In genomic region chr2:126543081-126543480, GRCh38 we compare ENCODE assay signal across 27 cellular contexts.
DNase-seq lines count a peak whose midpoint lies in the region; ATAC-seq, FAIRE-seq and TF ChIP-seq lines count a peak whose summit lies in the region.
"Had no signal": no experiment of that assay in that cellular context is flagged by ENCODE, and none has a peak within 500 bp of the region (broad histone marks: within the 10 kb centered on the region; RNA-seq: fewer than 3 reads in every experiment).

No MANE protein-coding gene starts in this region.

- no peak for ATAC-seq in GM23338
- ATAC-seq in natural killer cell treated with Interleukin-12 subunit alpha and Interleukin-12 subunit beta and Interleukin-15 and Interleukin-18, amount 100 ng/mL, for 72 hours, result no peak
- no peak for ATAC-seq in GM19023 (IDR thresholded peaks at IDR 0.05; ENCODE audit: unreplicated experiment)
- ATAC-seq in GM21786 (IDR thresholded peaks at IDR 0.05; ENCODE audit: unreplicated experiment), result no peak
- ATAC-seq: activated T-helper 17 cell treated with anti-CD3 and anti-CD28 coated beads, Interleukin-2, amount 50 U/mL, for 72 hours; CD8-positive, alpha-beta T cell; left cardiac atrium; stimulated activated naive CD8-positive, alpha-beta T cell treated with anti-CD3 and anti-CD28 coated beads, Interleukin-15, amount 100 ng/mL, for 72 hours had no signal

- peaks cover 19% of the 10 kb centered on the region for H3K9me3 Mint-ChIP-seq in GM23338
- H3K9me3 Mint-ChIP-seq in natural killer cell treated with Interleukin-12 subunit alpha and Interleukin-12 subunit beta and Interleukin-15 and Interleukin-18, amount 100 ng/mL, for 72 hours, result peaks cover 6% of the 10 kb centered on the region

- peak; percentile 27 for DNase-seq in GM23338 (ENCODE audit: low spot score)
- DNase-seq in NB4 (ENCODE audit: low read depth), result peak; percentile 11
- peak; percentile 0 for DNase-seq in fibroblast of the aortic adventitia (ENCODE audit: low read depth)
- no peak for DNase-seq in natural killer cell treated with Interleukin-12 subunit alpha and Interleukin-12 subunit beta and Interleukin-15 and Interleukin-18, amount 100 ng/mL, for 72 hours (ENCODE audit: low spot score)
- no peak for DNase-seq in hypothalamus (lab: John Stamatoyannopoulos, UW)
- DNase-seq: brain microvascular endothelial cell; CD8-positive, alpha-beta T cell; EL; foreskin melanocyte; GOT3; left cardiac atrium; midbrain; NCI-H2029 treated with DMSO at 0.1 percent for 48 hours; NCI-H526 treated with DMSO at 0.1 percent for 48 hours; stimulated activated CD4-positive, alpha-beta T cell treated with anti-CD3 and anti-CD28 coated beads, Interleukin-4, amount 100 ng/mL, for 1 hour; stimulated activated naive CD8-positive, alpha-beta T cell treated with anti-CD3 and anti-CD28 coated beads, Interleukin-15, amount 100 ng/mL, for 72 hours; transverse colon had no signal

- no peaks in the 10 kb centered on the region for H3K79me2 ChIP-seq in GM23338 (replicated peaks; ENCODE audit: insufficient read depth)

- H3F3A ChIP-seq in GM23338 (replicated peaks; ENCODE audit: low read depth), result no peaks in the 10 kb centered on the region

- peaks cover 14% of the 10 kb centered on the region; the same call in 2 of the 3 replicates for H3K36me3 Mint-ChIP-seq in GM23338 (ENCODE audit: low read depth)
- peaks cover 26% of the 10 kb centered on the region for H3K36me3 Mint-ChIP-seq in natural killer cell treated with Interleukin-12 subunit alpha and Interleukin-12 subunit beta and Interleukin-15 and Interleukin-18, amount 100 ng/mL, for 72 hours
- H3K36me3 Mint-ChIP-seq: CD8-positive, alpha-beta T cell had no signal

- no peaks in the 10 kb centered on the region for H3K27me3 Mint-ChIP-seq in GM23338 (ENCODE audit: insufficient read depth, low read depth, poor library complexity)
- peaks cover 8 to 38% of the 10 kb centered on the region in 2 donors for H3K27me3 Mint-ChIP-seq in natural killer cell treated with Interleukin-12 subunit alpha and Interleukin-12 subunit beta and Interleukin-15 and Interleukin-18, amount 100 ng/mL, for 72 hours
- H3K27me3 Mint-ChIP-seq: dendritic cell treated with granulocyte-macrophage colony-stimulating factor and Interleukin-4, amounts not matched to agents 40 ng/mL and 50 ng/mL, for 4 days; stimulated activated naive CD8-positive, alpha-beta T cell treated with anti-CD3 and anti-CD28 coated beads, Interleukin-15, amount 100 ng/mL, for 72 hours had no signal

- no peaks in the 10 kb centered on the region for H4K20me1 ChIP-seq in GM23338 (replicated peaks; ENCODE audit: insufficient read depth)

- H3K4me1 ChIP-seq in GM23338 (ENCODE audit: insufficient read depth), result no peaks in the 10 kb centered on the region
- H3K4me1 ChIP-seq: prostate gland, SJCRH30, transverse colon had no signal

- no peak overlapping the region for H3K27ac Mint-ChIP-seq in GM23338
- H3K27ac Mint-ChIP-seq in natural killer cell treated with Interleukin-12 subunit alpha and Interleukin-12 subunit beta and Interleukin-15 and Interleukin-18, amount 100 ng/mL, for 72 hours, result no peak overlapping the region
- H3K27ac Mint-ChIP-seq: activated T-helper 17 cell treated with anti-CD3 and anti-CD28 coated beads, Interleukin-2, amount 50 U/mL, for 72 hours; CD8-positive, alpha-beta T cell; dendritic cell treated with granulocyte-macrophage colony-stimulating factor and Interleukin-4, amounts not matched to agents 40 ng/mL and 50 ng/mL, for 4 days; stimulated activated naive CD8-positive, alpha-beta T cell treated with anti-CD3 and anti-CD28 coated beads, Interleukin-15, amount 100 ng/mL, for 72 hours had no signal

- H3K4me3 Mint-ChIP-seq in GM23338, result no peak overlapping the region
- H3K4me3 Mint-ChIP-seq in natural killer cell treated with Interleukin-12 subunit alpha and Interleukin-12 subunit beta and Interleukin-15 and Interleukin-18, amount 100 ng/mL, for 72 hours, result no peak overlapping the region
- H3K4me3 Mint-ChIP-seq: activated T-helper 17 cell treated with anti-CD3 and anti-CD28 coated beads, Interleukin-2, amount 50 U/mL, for 72 hours; CD8-positive, alpha-beta T cell; dendritic cell treated with granulocyte-macrophage colony-stimulating factor and Interleukin-4, amounts not matched to agents 40 ng/mL and 50 ng/mL, for 4 days; stimulated activated naive CD8-positive, alpha-beta T cell treated with anti-CD3 and anti-CD28 coated beads, Interleukin-15, amount 100 ng/mL, for 72 hours had no signal

- TF ChIP-seq CTCF in GM23338 (conservative IDR thresholded peaks at IDR 0.05; ENCODE audit: low read depth in 2 of 2) (no peak), NB4 (IDR thresholded peaks at IDR 0.05; ENCODE audit: low read depth, low read length) (no peak), fibroblast of the aortic adventitia (IDR thresholded peaks at IDR 0.05; ENCODE audit: insufficient read depth, low read length) (no peak)

- no peaks in the 10 kb centered on the region for H3K9me2 ChIP-seq in GM23338 (ENCODE audit: insufficient read depth)

- H3K27ac ChIP-seq in GM23338 (ENCODE audit: low read depth), result no peak overlapping the region
- H3K27ac ChIP-seq: brain microvascular endothelial cell, prostate gland, SJCRH30, transverse colon had no signal

- H3K4me2 ChIP-seq in GM23338, result no peak overlapping the region
- H3K4me2 ChIP-seq: smooth muscle cell had no signal

- peak; percentile 41 for FAIRE-seq in TTC549 (lab: Jason Lieb, UNC)
- FAIRE-seq: GM18507, HTR-8/SVneo had no signal

- no peak for TF ChIP-seq POLR2A in NB4 (IDR thresholded peaks at IDR 0.05; ENCODE audit: extremely low read depth, insufficient read length)

- H3K4me3 ChIP-seq in GM23338, result no peak overlapping the region
- H3K4me3 ChIP-seq in NB4 (ENCODE audit: low read depth, low read length), result no peak overlapping the region
- H3K4me3 ChIP-seq in fibroblast of the aortic adventitia (ENCODE audit: low read depth, low read length), result no peak overlapping the region
- H3K4me3 ChIP-seq: prostate gland, SJCRH30, smooth muscle cell, transverse colon had no signal

- H3K36me3 ChIP-seq in GM23338 (ENCODE audit: insufficient read depth), result no peaks in the 10 kb centered on the region
- H3K36me3 ChIP-seq: brain microvascular endothelial cell, prostate gland, SJCRH30, transverse colon had no signal

- H2AFZ ChIP-seq in GM23338, result no peak overlapping the region

- H3K4me1 Mint-ChIP-seq in GM23338, result no peaks in the 10 kb centered on the region
- H3K4me1 Mint-ChIP-seq in natural killer cell treated with Interleukin-12 subunit alpha and Interleukin-12 subunit beta and Interleukin-15 and Interleukin-18, amount 100 ng/mL, for 72 hours (ENCODE audit: low read depth in 2 of 2), result no peaks in the 10 kb centered on the region
- H3K4me1 Mint-ChIP-seq: activated T-helper 17 cell treated with anti-CD3 and anti-CD28 coated beads, Interleukin-2, amount 50 U/mL, for 72 hours; stimulated activated naive CD8-positive, alpha-beta T cell treated with anti-CD3 and anti-CD28 coated beads, Interleukin-15, amount 100 ng/mL, for 72 hours had no signal

- H3K27me3 ChIP-seq in GM23338 (ENCODE audit: insufficient read depth), result no peaks in the 10 kb centered on the region
- H3K27me3 ChIP-seq: brain microvascular endothelial cell, SJCRH30, transverse colon had no signal

TF ChIP-seq in GM23338, 12 proteins besides CTCF, POLR2A, EP300 and RAD21 (continues in another document):
- no peak for TF ChIP-seq ZNF114 (CRISPR knock-in tag; IDR thresholded peaks at IDR 0.05)
- TF ChIP-seq, protein P1, sequence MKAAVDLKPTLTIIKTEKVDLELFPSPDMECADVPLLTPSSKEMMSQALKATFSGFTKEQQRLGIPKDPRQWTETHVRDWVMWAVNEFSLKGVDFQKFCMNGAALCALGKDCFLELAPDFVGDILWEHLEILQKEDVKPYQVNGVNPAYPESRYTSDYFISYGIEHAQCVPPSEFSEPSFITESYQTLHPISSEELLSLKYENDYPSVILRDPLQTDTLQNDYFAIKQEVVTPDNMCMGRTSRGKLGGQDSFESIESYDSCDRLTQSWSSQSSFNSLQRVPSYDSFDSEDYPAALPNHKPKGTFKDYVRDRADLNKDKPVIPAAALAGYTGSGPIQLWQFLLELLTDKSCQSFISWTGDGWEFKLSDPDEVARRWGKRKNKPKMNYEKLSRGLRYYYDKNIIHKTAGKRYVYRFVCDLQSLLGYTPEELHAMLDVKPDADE (IDR thresholded peaks at IDR 0.05), result no peak
- no peak for TF ChIP-seq ZNF331 (CRISPR knock-in tag; IDR thresholded peaks at IDR 0.05; ENCODE audit: low read depth)
- TF ChIP-seq JUNB (IDR thresholded peaks at IDR 0.05; ENCODE audit: unreplicated experiment), result no peak
- no peak for TF ChIP-seq NANOG (IDR thresholded peaks at IDR 0.05; ENCODE audit: borderline replicate concordance)
- TF ChIP-seq POLR2AphosphoS5 (IDR thresholded peaks at IDR 0.05; ENCODE audit: low read depth), result no peak
- TF ChIP-seq STAT1 (IDR thresholded peaks at IDR 0.05; ENCODE audit: unreplicated experiment), result no peak
- no peak for TF ChIP-seq EZH2 (IDR thresholded peaks at IDR 0.05; ENCODE audit: low read depth, unreplicated experiment)

Comparison
In these comparisons a context has a peak if more than half of its experiments do, and no peak if none do; other contexts are left out.
1. DNase-seq: peak in GM23338 (single experiment), NB4 (single experiment) and fibroblast of the aortic adventitia (single experiment); none in natural killer cell treated with Interleukin-12 subunit alpha and Interleukin-12 subunit beta and Interleukin-15 and Interleukin-18, amount 100 ng/mL, for 72 hours (single experiment) and hypothalamus (0 of 51).